ENCODE assay signal across 8 cellular contexts in genomic region chr1:205228052-205228451, GRCh38. TPM values are rescaled to one million over a fixed set of nuclear protein-coding genes. Genes with fewer than 3 reads are reported as not detected.
DNase-seq lines count a peak whose midpoint lies in the region; ATAC-seq lines count a peak whose summit lies in the region.

No MANE protein-coding gene starts in this region.

- CTCF ChIA-PET in activated CD4-positive, alpha-beta memory T cell treated with anti-CD3 and anti-CD28 coated beads for 36 hours (lab: Charles Lee), result interaction anchor here (0.7 to 9.8 kb wide), 19 partner anchors 9 to 484 kb away, joined by 3 to 338 read pairs (median 5); partner anchors contain the start of gene NUAK2

- H3K9me3 ChIP-seq in iPS DF 6.9 (ENCODE audit: control insufficient read depth, insufficient read depth, low read length), result no peaks in the 10 kb centered on the region

- H3K4me3 Mint-ChIP-seq in activated CD4-positive, alpha-beta memory T cell treated with anti-CD3 and anti-CD28 coated beads for 36 hours, result peak overlapping the region; percentile 84

- no CpG with 5 or more reads among the region's 30 CpGs for WGBS in iPS DF 6.9 (ENCODE audit: insufficient coverage, insufficient read length)

- peak; percentile 22 for ATAC-seq in GM21737 (IDR thresholded peaks at IDR 0.05; ENCODE audit: unreplicated experiment)
- peak; percentile 1 for ATAC-seq in stimulated activated naive CD8-positive, alpha-beta T cell treated with anti-CD3 and anti-CD28 coated beads, Interleukin-15, Interleukin-2, amounts not matched to agents 100 U/mL and 50 U/mL, for 24 hours

- peaks cover 9% of the 10 kb centered on the region for H3K4me1 ChIP-seq in ACC112 (ENCODE audit: control insufficient read depth, insufficient read depth, low read length, unreplicated experiment)
- H3K4me1 ChIP-seq in iPS DF 6.9 (ENCODE audit: control insufficient read depth, insufficient read depth, low read length), result peaks cover 3% of the 10 kb centered on the region; the same call in 1 of the 2 replicates

- H3K27me3 ChIP-seq in ACC112 (ENCODE audit: insufficient read depth, low read length) (peaks cover 14% of the 10 kb centered on the region), iPS DF 6.9 (ENCODE audit: control insufficient read depth, insufficient read depth, low read length) (no peaks in the 10 kb centered on the region; the same call in 1 of the 2 replicates)

- H2AFZ ChIP-seq in ACC112 (ENCODE audit: low read length, unreplicated experiment), result peak overlapping the region; percentile 95

- H3K27ac ChIP-seq in ACC112 (ENCODE audit: low read depth, low read length), result no peak overlapping the region
- no peak overlapping the region for H3K27ac ChIP-seq in iPS DF 6.9 (ENCODE audit: low read length)

- peak overlapping the region; percentile 81 for H3K4me3 ChIP-seq in ACC112 (ENCODE audit: low read depth, low read length)
- H3K4me3 ChIP-seq in iPS DF 6.9 (ENCODE audit: low read length), result peak overlapping the region; percentile 49; the same call in 1 of the 2 replicates

- no peaks in the 10 kb centered on the region for H3K9me3 Mint-ChIP-seq in activated CD4-positive, alpha-beta memory T cell treated with anti-CD3 and anti-CD28 coated beads for 36 hours

- H3K36me3 Mint-ChIP-seq in activated CD4-positive, alpha-beta memory T cell treated with anti-CD3 and anti-CD28 coated beads for 36 hours, result no peaks in the 10 kb centered on the region

- no peak for DNase-seq in activated CD4-positive, alpha-beta memory T cell treated with anti-CD3 and anti-CD28 coated beads for 36 hours
- DNase-seq in iPS DF 6.9 (ENCODE audit: low read depth, low spot score), result no peak
- DNase-seq in stimulated activated naive CD8-positive, alpha-beta T cell treated with anti-CD3 and anti-CD28 coated beads, Interleukin-15, Interleukin-2, amounts not matched to agents 100 U/mL and 50 U/mL, for 24 hours, result no peak
- no peak for DNase-seq in NAMALWA (ENCODE audit: low spot score)
- DNase-seq in GF-D8 (lab: John Stamatoyannopoulos, UW), result no peak
- no peak for DNase-seq in KG1 (lab: John Stamatoyannopoulos, UW)

- POLR2A ChIA-PET in activated CD4-positive, alpha-beta memory T cell treated with anti-CD3 and anti-CD28 coated beads for 36 hours (lab: Charles Lee), result interaction anchor here (0.6 to 2.7 kb wide), 6 partner anchors 10 to 105 kb away, joined by 3 to 11 read pairs (median 7); partner anchors contain the start of gene DSTYK

- no peaks in the 10 kb centered on the region for H3K79me2 ChIP-seq in ACC112 (ENCODE audit: control insufficient read depth, insufficient read depth, low read length, unreplicated experiment)

- intact Hi-C loops in activated CD4-positive, alpha-beta memory T cell treated with anti-CD3 and anti-CD28 coated beads for 36 hours (cut with micrococcal nuclease), result loop anchor here (2.0 kb wide), 2 partner anchors 57 to 91 kb away; no protein-coding TSS in a partner anchor

- peaks cover 37% of the 10 kb centered on the region for H3K4me1 Mint-ChIP-seq in activated CD4-positive, alpha-beta memory T cell treated with anti-CD3 and anti-CD28 coated beads for 36 hours (ENCODE audit: low read depth)

- H3K36me3 ChIP-seq in ACC112 (ENCODE audit: insufficient read depth, low read length), result no peaks in the 10 kb centered on the region
- H3K36me3 ChIP-seq in iPS DF 6.9 (ENCODE audit: control insufficient read depth, insufficient read depth, low read length), result no peaks in the 10 kb centered on the region

- H3K27ac Mint-ChIP-seq in activated CD4-positive, alpha-beta memory T cell treated with anti-CD3 and anti-CD28 coated beads for 36 hours, result no peak overlapping the region

- peaks cover 10% of the 10 kb centered on the region for H3K27me3 Mint-ChIP-seq in activated CD4-positive, alpha-beta memory T cell treated with anti-CD3 and anti-CD28 coated beads for 36 hours

RNA-seq across cellular contexts. Expression of gene TMCC2, which starts 0.3 kb away (rescaled TPM):
- 10 to 100 TPM in 1 of 2 experiments, 1 to 10 TPM in 1; 9.8 to 10.1 TPM for total RNA-seq in activated CD4-positive, alpha-beta memory T cell treated with anti-CD3 and anti-CD28 coated beads for 36 hours

RNA-seq across cellular contexts. Expression of gene DSTYK, which starts 16.6 kb away (rescaled TPM):
- total RNA-seq in activated CD4-positive, alpha-beta memory T cell treated with anti-CD3 and anti-CD28 coated beads for 36 hours, result 1 to 10 TPM; 9.0 to 9.8 TPM
